ENCODE assay signal across 19 cellular contexts in genomic region chr12:42162198-42162597, GRCh38. TPM values are rescaled to one million over a fixed set of nuclear protein-coding genes. Genes with fewer than 3 reads are reported as not detected.
DNase-seq lines count a peak whose midpoint lies in the region; ATAC-seq and TF ChIP-seq lines count a peak whose summit lies in the region.
"Had no signal": no experiment of that assay in that cellular context is flagged by ENCODE, and none has a peak within 500 bp of the region (broad histone marks: within the 10 kb centered on the region; RNA-seq: fewer than 3 reads in every experiment).

No MANE protein-coding gene starts in this region.

- peaks cover 21% of the 10 kb centered on the region for H3K4me1 Mint-ChIP-seq in activated CD4-positive, alpha-beta T cell treated with anti-CD3 and anti-CD28 coated beads for 36 hours
- H3K4me1 Mint-ChIP-seq: neural crest cell had no signal

- peak overlapping the region; percentile 70 for H3K27ac Mint-ChIP-seq in activated CD4-positive, alpha-beta T cell treated with anti-CD3 and anti-CD28 coated beads for 36 hours

- TF ChIP-seq CTCF in fibroblast of lung (conservative IDR thresholded peaks at IDR 0.05 in 1 of 2, IDR thresholded peaks at IDR 0.05 in 1 of 2; ENCODE audit: low read depth in 1 of 2, low read length in 2 of 2) (no peak), heart right ventricle (IDR thresholded peaks at IDR 0.05) (no peak)

- H3K4me1 ChIP-seq in fibroblast of lung (ENCODE audit: control insufficient read depth, extremely low read depth, insufficient read depth, low read length) (peaks cover 3% of the 10 kb centered on the region), heart right ventricle (peaks cover 0 to 22% (median 12%) of the 10 kb centered on the region in 9 donors)

- H3K27me3 ChIP-seq in fibroblast of lung (ENCODE audit: control insufficient read depth, insufficient read depth, low read length) (no peaks in the 10 kb centered on the region), heart right ventricle (no peaks in the 10 kb centered on the region)
- H3K27me3 ChIP-seq: spleen, testis had no signal

- H3K9me3 ChIP-seq in fibroblast of lung (ENCODE audit: control insufficient read depth, insufficient read depth, low read depth, low read length) = no peaks in the 10 kb centered on the region
- H3K9me3 ChIP-seq in heart right ventricle = no peaks in the 10 kb centered on the region
- H3K9me3 ChIP-seq: spleen, testis had no signal

- no peaks in the 10 kb centered on the region for H3K27me3 Mint-ChIP-seq in activated CD4-positive, alpha-beta T cell treated with anti-CD3 and anti-CD28 coated beads for 36 hours

- H3K36me3 ChIP-seq in fibroblast of lung (ENCODE audit: control insufficient read depth, insufficient read depth, low read length) (no peaks in the 10 kb centered on the region), heart right ventricle (peaks cover 0 to 43% (median 17%) of the 10 kb centered on the region in 9 donors)

- H4K20me1 ChIP-seq in fibroblast of lung (ENCODE audit: control insufficient read depth, extremely low read depth, insufficient read depth, low read length) = no peaks in the 10 kb centered on the region

- H3K9ac ChIP-seq in fibroblast of lung (ENCODE audit: insufficient read depth, low read length) = no peak overlapping the region

- no peak overlapping the region for H3K4me3 Mint-ChIP-seq in activated CD4-positive, alpha-beta T cell treated with anti-CD3 and anti-CD28 coated beads for 36 hours
- H3K4me3 Mint-ChIP-seq: activated T-cell treated with anti-CD3 and anti-CD28 coated beads, Interleukin-2, amount 50 U/mL, for 4 hours; neural crest cell had no signal

- no peaks in the 10 kb centered on the region for H3K79me2 ChIP-seq in fibroblast of lung (ENCODE audit: control insufficient read depth, insufficient read depth, low read length)

- ATAC-seq in activated CD4-positive, alpha-beta T cell treated with anti-CD3 and anti-CD28 coated beads for 36 hours = no peak
- ATAC-seq in heart right ventricle = no peak
- ATAC-seq: activated T-cell treated with anti-CD3 and anti-CD28 coated beads, Interleukin-2, amount 50 U/mL, for 4 hours had no signal

- H3K27ac ChIP-seq in fibroblast of lung (ENCODE audit: insufficient read depth, low read length) = no peak overlapping the region
- H3K27ac ChIP-seq in heart right ventricle = no peak overlapping the region
- H3K27ac ChIP-seq: 22Rv1, HL-60, testis had no signal

- CTCF ChIA-PET in activated CD4-positive, alpha-beta T cell treated with anti-CD3 and anti-CD28 coated beads for 36 hours (lab: Charles Lee) = interaction anchor here (1.1 kb wide), 1 partner anchor 23 kb away, joined by 3 read pairs; no protein-coding TSS in a partner anchor

- H3K4me2 ChIP-seq in fibroblast of lung (ENCODE audit: extremely low read depth, insufficient read depth, low read length) = peak overlapping the region; percentile 30

- H2AFZ ChIP-seq in fibroblast of lung (ENCODE audit: low read length) = no peak overlapping the region

- POLR2A ChIA-PET in activated CD4-positive, alpha-beta T cell treated with anti-CD3 and anti-CD28 coated beads for 36 hours (lab: Charles Lee) = no interaction called here

- no peaks in the 10 kb centered on the region for H3K9me3 Mint-ChIP-seq in activated CD4-positive, alpha-beta T cell treated with anti-CD3 and anti-CD28 coated beads for 36 hours (ENCODE audit: low read depth)
- H3K9me3 Mint-ChIP-seq: activated T-cell treated with anti-CD3 and anti-CD28 coated beads, Interleukin-2, amount 50 U/mL, for 4 hours; neural crest cell had no signal

- intact Hi-C loops in activated CD4-positive, alpha-beta T cell treated with anti-CD3 and anti-CD28 coated beads for 36 hours (cut with DNase I, micrococcal nuclease) = no loop called here
- intact Hi-C loops in heart right ventricle (cut with DNase I) = no loop called here

- no peak overlapping the region for H3K4me3 ChIP-seq in fibroblast of lung (replicated peaks in 1 of 4; ENCODE audit: control extremely low read depth in 1 of 4, insufficient read depth in 1 of 4, low read depth in 3 of 4, low read length in 4 of 4)
- no peak overlapping the region for H3K4me3 ChIP-seq in heart right ventricle
- H3K4me3 ChIP-seq: spleen, testis had no signal

- DNase-seq in activated CD4-positive, alpha-beta T cell treated with anti-CD3 and anti-CD28 coated beads for 36 hours = no peak
- DNase-seq in activated CD4-positive, alpha-beta T cell treated with anti-CD3 and anti-CD28 coated beads for 4 hours = no peak
- DNase-seq in RKO (ENCODE audit: low spot score) (peak; percentile 49), fibroblast of lung (ENCODE audit: low read depth in 2 of 2) (peak in 1 of 2 donors; percentile 60), renal cortical epithelial cell (ENCODE audit: low read depth) (peak; percentile 31), heart right ventricle (no peak), retina (no peak), DMS 273 (lab: John Stamatoyannopoulos, UW; ENCODE audit: unreplicated experiment) (no peak)
- DNase-seq: activated T-cell treated with anti-CD3 and anti-CD28 coated beads, Interleukin-2, amount 50 U/mL, for 4 hours; aorta; DMS153; effector CD4-positive, alpha-beta T cell; left cardiac atrium; NCI-H2171; spleen; testis had no signal

- H3K36me3 Mint-ChIP-seq in activated CD4-positive, alpha-beta T cell treated with anti-CD3 and anti-CD28 coated beads for 36 hours (ENCODE audit: low read depth) = peaks cover 14% of the 10 kb centered on the region

RNA-seq across cellular contexts. Expression of gene GXYLT1, which starts 17.5 kb away (rescaled TPM):
- 1 to 10 TPM; 6.1 to 6.7 TPM for total RNA-seq in activated CD4-positive, alpha-beta T cell treated with anti-CD3 and anti-CD28 coated beads for 36 hours
- total RNA-seq in fibroblast of lung (10.5 and 10.7 TPM in 2 replicates), renal cortical epithelial cell (13.9 and 24.0 TPM in 2 replicates), heart right ventricle (1 to 10 TPM; 4.2 to 7.8 (median 5.7) TPM)
- polyA plus RNA-seq in fibroblast of lung (14.6 and 14.8 TPM in 2 replicates), heart right ventricle (1 to 10 TPM; 1.7 to 2.2 TPM)
- polyA plus RNA-seq in fibroblast of lung (2012) = 8.4 TPM in 2 replicates
- 0.12 and 0.48 TPM in 2 replicates for polyA minus RNA-seq in fibroblast of lung (ENCODE audit: low replicate concordance)

Comparison
In these comparisons a context has a peak if more than half of its experiments do, and no peak if none do; other contexts are left out.
1. DNase-seq: peak in RKO (single experiment) and renal cortical epithelial cell (single experiment); none in activated CD4-positive, alpha-beta T cell treated with anti-CD3 and anti-CD28 coated beads for 36 hours (single experiment), activated CD4-positive, alpha-beta T cell treated with anti-CD3 and anti-CD28 coated beads for 4 hours (0 of 2), heart right ventricle (0 of 2), retina (single experiment) and DMS 273 (single experiment).